ENCODE assay signal across 2 cellular contexts in the genomic region with DNA sequence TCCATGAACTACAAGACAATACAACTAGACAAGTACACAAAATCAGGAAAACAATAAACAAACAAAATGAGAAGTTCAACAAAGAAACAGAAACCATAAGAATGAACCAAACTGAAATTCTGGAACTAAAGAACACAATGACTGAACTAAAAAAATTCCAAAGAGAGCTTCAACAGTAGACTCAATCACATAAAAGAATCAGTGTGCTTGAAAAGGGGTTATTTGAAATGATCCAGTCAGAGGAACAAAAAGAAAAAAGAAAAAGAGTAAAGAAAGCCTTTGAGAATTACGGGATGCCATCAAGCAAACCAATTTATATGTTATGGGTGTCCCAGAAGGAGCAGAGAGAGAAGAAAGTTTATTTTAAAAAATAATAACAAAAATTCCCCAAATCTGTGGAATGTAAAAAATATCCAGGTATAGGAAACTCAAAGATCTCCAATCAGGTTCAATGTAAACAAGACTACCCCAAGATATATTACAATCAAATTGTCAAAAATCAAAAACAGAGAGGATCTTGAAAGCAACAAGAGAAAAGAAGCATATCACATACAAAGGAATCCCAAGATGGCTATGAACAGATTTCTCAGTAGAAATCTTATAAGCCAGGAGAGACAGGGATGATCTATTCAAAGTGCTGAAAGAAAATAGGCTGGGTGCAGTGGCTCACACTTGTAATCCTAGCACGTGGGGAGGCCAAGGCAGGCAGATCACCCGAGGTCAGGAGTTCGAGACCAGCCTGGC.
TF ChIP-seq lines count a peak whose summit lies in the region.

No MANE protein-coding gene starts in this region.

TF ChIP-seq in HepG2, 621 proteins besides CTCF, POLR2A, EP300 and RAD21:
- TF ChIP-seq REXO4 (CRISPR knock-in tag; IDR thresholded peaks at IDR 0.05; ENCODE audit: borderline replicate concordance) (no peak), ZNF160 (CRISPR knock-in tag; IDR thresholded peaks at IDR 0.05) (peak; percentile 93)

TF ChIP-seq in GM12878, 131 proteins besides CTCF, POLR2A, EP300 and RAD21:
- TF ChIP-seq TARDBP (IDR thresholded peaks at IDR 0.05; ENCODE audit: borderline replicate concordance) (no peak), MYC (IDR thresholded peaks at IDR 0.05; ENCODE audit: insufficient read depth, insufficient read length, insufficient replicate concordance, low read length, severe bottlenecking) (no peak), CBX5 (IDR thresholded peaks at IDR 0.05; ENCODE audit: low read depth) (peak; percentile 45; the same call in 1 of the 2 replicates)
- TF ChIP-seq, protein P1, sequence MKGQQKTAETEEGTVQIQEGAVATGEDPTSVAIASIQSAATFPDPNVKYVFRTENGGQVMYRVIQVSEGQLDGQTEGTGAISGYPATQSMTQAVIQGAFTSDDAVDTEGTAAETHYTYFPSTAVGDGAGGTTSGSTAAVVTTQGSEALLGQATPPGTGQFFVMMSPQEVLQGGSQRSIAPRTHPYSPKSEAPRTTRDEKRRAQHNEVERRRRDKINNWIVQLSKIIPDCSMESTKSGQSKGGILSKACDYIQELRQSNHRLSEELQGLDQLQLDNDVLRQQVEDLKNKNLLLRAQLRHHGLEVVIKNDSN (IDR thresholded peaks at IDR 0.05; ENCODE audit: borderline replicate concordance, extremely low read length, insufficient read depth, low read depth, low read length) = no peak
TF ChIP-seq in GM12878: peak in this region for 1.
